ENCODE assay signal across 7 cellular contexts in genomic region chr4:162954976-162955375, GRCh38.
"Had no signal": no experiment of that assay in that cellular context is flagged by ENCODE, and none has a peak within 500 bp of the region (broad histone marks: within the 10 kb centered on the region; RNA-seq: fewer than 3 reads in every experiment).

No MANE protein-coding gene starts in this region.

- H3K4me2 ChIP-seq: GM23338 had no signal

- H3K4me1 ChIP-seq: HAP-1 had no signal

- H2AFZ ChIP-seq: GM23248 had no signal

- DNase-seq: GM23248, GOT3, H7, HCEC 1CT, HFFc6 had no signal

- H3K9ac ChIP-seq: GM23248 had no signal

- H3K36me3 ChIP-seq: HAP-1 had no signal

- H3K9me3 ChIP-seq: HAP-1 had no signal

- H3K27ac ChIP-seq: GM23248 had no signal

- H3K4me3 ChIP-seq: GM23248, GM23338, HAP-1 had no signal
